Comparison of ENCODE assay signal across 8 cellular contexts in genomic region chrX:50903387-50904027, GRCh38. TPM values are rescaled to one million over a fixed set of nuclear protein-coding genes. Genes with fewer than 3 reads are reported as not detected.
A peak's percentile ranks its signal among the peaks of the same experiment; 100 is the strongest.
DNase-seq lines count a peak whose midpoint lies in the region; ATAC-seq and TF ChIP-seq lines count a peak whose summit lies in the region.

No MANE protein-coding gene starts in this region.

- no peaks in the 10 kb centered on the region for H3K36me3 Mint-ChIP-seq in CD8-positive, alpha-beta T cell

- H3K27me3 ChIP-seq in BE2C = no peaks in the 10 kb centered on the region
- no peaks in the 10 kb centered on the region for H3K27me3 ChIP-seq in CD8-positive, alpha-beta T cell (ENCODE audit: insufficient read depth, low read length)

- H3K9me3 ChIP-seq in BE2C = no peaks in the 10 kb centered on the region
- no peaks in the 10 kb centered on the region for H3K9me3 ChIP-seq in mucosa of descending colon
- no peaks in the 10 kb centered on the region for H3K9me3 ChIP-seq in CD8-positive, alpha-beta T cell (ENCODE audit: low read length)

- H3K4me3 ChIP-seq in BE2C (ENCODE audit: low read depth, low read length) = no peak overlapping the region
- H3K4me3 ChIP-seq in mucosa of descending colon = no peak overlapping the region
- no peak overlapping the region for H3K4me3 ChIP-seq in CD8-positive, alpha-beta T cell (ENCODE audit: low read depth, low read length)

- H3K4me1 Mint-ChIP-seq in CD8-positive, alpha-beta T cell (ENCODE audit: low read depth) = no peaks in the 10 kb centered on the region

- POLR2A ChIA-PET in CD8-positive, alpha-beta T cell (lab: Charles Lee) = no interaction called here

- TF ChIP-seq CTCF in BE2C (IDR thresholded peaks at IDR 0.05; ENCODE audit: low read depth, low read length) (peak; percentile 78), mucosa of descending colon (IDR thresholded peaks at IDR 0.05) (no peak)
- TF ChIP-seq CTCF in CD8-positive, alpha-beta T cell (IDR thresholded peaks at IDR 0.05) = no peak

- H3K27me3 Mint-ChIP-seq in CD8-positive, alpha-beta T cell (ENCODE audit: low read depth) = peaks cover 2% of the 10 kb centered on the region

- no peaks in the 10 kb centered on the region for H3K9me3 Mint-ChIP-seq in CD8-positive, alpha-beta T cell

- CTCF ChIA-PET in CD8-positive, alpha-beta T cell (lab: Charles Lee) = interaction anchor here (1.3 kb wide), 1 partner anchor 14 kb away, joined by 3 read pairs; no protein-coding TSS in a partner anchor

- H3K27ac ChIP-seq in CD8-positive, alpha-beta T cell (ENCODE audit: low read depth, low read length) = no peak overlapping the region

- ATAC-seq in GM18519 (IDR thresholded peaks at IDR 0.05; ENCODE audit: low FRiP score, unreplicated experiment) (peak; percentile 53), mucosa of descending colon (peak; percentile 75)
- no peak for ATAC-seq in CD8-positive, alpha-beta T cell

- H3K27ac Mint-ChIP-seq in CD8-positive, alpha-beta T cell = no peak overlapping the region

- DNase-seq in BE2C = peak; percentile 39
- DNase-seq in NCI-H526 (lab: John Stamatoyannopoulos, UW) = peak; percentile 17 to 65
- DNase-seq in ecto neural progenitor cell (ENCODE audit: low spot score) = peak; percentile 47
- DNase-seq in mucosa of descending colon = peak in 2 of 3 donors; percentile 26 to 27
- no peak for DNase-seq in CD8-positive, alpha-beta T cell
- no peak for DNase-seq in cerebellar nuclear complex (lab: John Stamatoyannopoulos, UW)
- DNase-seq in activated CD8-positive, alpha-beta memory T cell treated with anti-CD3 and anti-CD28 coated beads for 24 hours = no peak

- no peaks in the 10 kb centered on the region for H3K4me1 ChIP-seq in BE2C
- no peaks in the 10 kb centered on the region for H3K4me1 ChIP-seq in mucosa of descending colon (ENCODE audit: low read depth)
- no peaks in the 10 kb centered on the region for H3K4me1 ChIP-seq in CD8-positive, alpha-beta T cell (ENCODE audit: insufficient read depth, low read length)

- intact Hi-C loops in mucosa of descending colon (cut with DNase I, micrococcal nuclease) = loop anchor here in 1 of 2 donors (5.0 kb wide), 1 partner anchor 156 kb away; no protein-coding TSS in a partner anchor
- intact Hi-C loops in CD8-positive, alpha-beta T cell (cut with DNase I, micrococcal nuclease) = loop anchor here in 1 of 2 experiments (10.0 kb wide), 1 partner anchor 209 kb away; no protein-coding TSS in a partner anchor

- H3K4me3 Mint-ChIP-seq in CD8-positive, alpha-beta T cell = no peak overlapping the region

- H3K36me3 ChIP-seq in BE2C = no peaks in the 10 kb centered on the region
- H3K36me3 ChIP-seq in mucosa of descending colon (ENCODE audit: low read depth) = no peaks in the 10 kb centered on the region
- no peaks in the 10 kb centered on the region for H3K36me3 ChIP-seq in CD8-positive, alpha-beta T cell (ENCODE audit: insufficient read depth, low read length)

RNA-seq across cellular contexts. Expression of gene BMP15, which starts 7.0 kb away (rescaled TPM):
- polyA plus RNA-seq in BE2C (2012; ENCODE audit: insufficient read depth, insufficient read length, low read depth) = not detected
- total RNA-seq in mucosa of descending colon = not detected
- not detected for total RNA-seq in CD8-positive, alpha-beta T cell

Comparison
In these comparisons a context has a peak if more than half of its experiments do, and no peak if none do; other contexts are left out.
1. DNase-seq: peak in BE2C (single experiment), NCI-H526 (2 of 2), ecto neural progenitor cell (single experiment) and mucosa of descending colon (2 of 3); none in CD8-positive, alpha-beta T cell (0 of 7), cerebellar nuclear complex (0 of 2) and activated CD8-positive, alpha-beta memory T cell treated with anti-CD3 and anti-CD28 coated beads for 24 hours (single experiment).